23 cellular contexts compared by ENCODE assay signal in genomic region chr14:94162466-94162865, GRCh38. TPM values are rescaled to one million over a fixed set of nuclear protein-coding genes. Genes with fewer than 3 reads are reported as not detected.
DNase-seq lines count a peak whose midpoint lies in the region; ATAC-seq and TF ChIP-seq lines count a peak whose summit lies in the region.
"Had no signal": no experiment of that assay in that cellular context is flagged by ENCODE, and none has a peak within 500 bp of the region (broad histone marks: within the 10 kb centered on the region; RNA-seq: fewer than 3 reads in every experiment).

No MANE protein-coding gene starts in this region.

- H3K27ac ChIP-seq in GM23338 (ENCODE audit: low read depth) (no peak overlapping the region), cingulate gyrus (ENCODE audit: low read depth, low read length) (peak overlapping the region; percentile 19)
- H3K27ac ChIP-seq: HL-60, RWPE1, SK-N-MC had no signal

- no peak for TF ChIP-seq CTCF in GM23338 (conservative IDR thresholded peaks at IDR 0.05; ENCODE audit: low read depth in 2 of 2)

- no peak for ATAC-seq in GM23338
- no peak for ATAC-seq in GM19397 (IDR thresholded peaks at IDR 0.05; ENCODE audit: unreplicated experiment)

- no peaks in the 10 kb centered on the region for H3K79me2 ChIP-seq in GM23338 (replicated peaks; ENCODE audit: insufficient read depth)

- peaks cover 11% of the 10 kb centered on the region for H3K27me3 ChIP-seq in GM23338 (ENCODE audit: insufficient read depth)

- no peaks in the 10 kb centered on the region for H3K9me2 ChIP-seq in GM23338 (ENCODE audit: insufficient read depth)

- CTCF ChIA-PET in activated naive CD4-positive, alpha-beta T cell treated with anti-CD3 and anti-CD28 coated beads, Interleukin-2, amount 10 ng/mL, durations not matched to agents 7 days and 5 days (lab: Charles Lee) = interaction anchor here (1.2 kb wide), 1 partner anchor 12 kb away, joined by 3 read pairs; no protein-coding TSS in a partner anchor

- peaks cover 2% of the 10 kb centered on the region for H3K9me3 Mint-ChIP-seq in activated naive CD4-positive, alpha-beta T cell treated with anti-CD3 and anti-CD28 coated beads, Interleukin-2, amount 10 ng/mL, durations not matched to agents 7 days and 5 days
- no peaks in the 10 kb centered on the region for H3K9me3 Mint-ChIP-seq in GM23338
- H3K9me3 Mint-ChIP-seq: H9, HFFc6 had no signal

- H3K27ac Mint-ChIP-seq in activated naive CD4-positive, alpha-beta T cell treated with anti-CD3 and anti-CD28 coated beads, Interleukin-2, amount 10 ng/mL, durations not matched to agents 7 days and 5 days = peak overlapping the region; percentile 82
- no peak overlapping the region for H3K27ac Mint-ChIP-seq in GM23338
- H3K27ac Mint-ChIP-seq: H9, HFFc6 had no signal

- H3K27me3 Mint-ChIP-seq in activated naive CD4-positive, alpha-beta T cell treated with anti-CD3 and anti-CD28 coated beads, Interleukin-2, amount 10 ng/mL, durations not matched to agents 7 days and 5 days = no peaks in the 10 kb centered on the region
- H3K27me3 Mint-ChIP-seq in GM23338 (ENCODE audit: insufficient read depth, low read depth, poor library complexity) = peaks cover 10% of the 10 kb centered on the region

- no peaks in the 10 kb centered on the region for H3K36me3 ChIP-seq in GM23338 (ENCODE audit: insufficient read depth)

- no peak overlapping the region for H3K4me3 ChIP-seq in GM23338

- H3K4me1 ChIP-seq in GM23338 (ENCODE audit: insufficient read depth) = peaks cover 17% of the 10 kb centered on the region

- no peak overlapping the region for H3K4me2 ChIP-seq in GM23338

- no peak for DNase-seq in activated naive CD4-positive, alpha-beta T cell treated with anti-CD3 and anti-CD28 coated beads, Interleukin-2, amount 10 ng/mL, durations not matched to agents 7 days and 5 days
- no peak for DNase-seq in activated naive CD4-positive, alpha-beta T cell treated with Interleukin-2 at 50 U/mL for 16 hours
- DNase-seq in GM23338 (ENCODE audit: low spot score) = no peak
- no peak for DNase-seq in 8988T
- DNase-seq in activated gamma-delta T cell treated with Interleukin-2 at 50 U/mL for 16 hours = no peak
- DNase-seq: ACHN; C1 segment of cervical spinal cord; GF-D8; H9; HFFc6; NCI-H1092 treated with DMSO at 0.1 percent for 48 hours; NCI-H1436 treated with DMSO at 0.1 percent for 48 hours; NCI-H2029; NCI-H226; NCI-H510A treated with DMSO at 0.1 percent for 48 hours; NCI-H748 treated with DMSO at 0.1 percent for 48 hours; NK-92 treated with Interleukin-12 subunit alpha and Interleukin-12 subunit beta, amount 100 ng/mL, for 24 hours; SHP77 treated with DMSO at 0.1 percent for 48 hours had no signal

- 0 out of 2 replicates have a peak overlapping the region, but pooled peaks have one; percentile 1 for H2AFZ ChIP-seq in GM23338

- H3K4me3 Mint-ChIP-seq in activated naive CD4-positive, alpha-beta T cell treated with anti-CD3 and anti-CD28 coated beads, Interleukin-2, amount 10 ng/mL, durations not matched to agents 7 days and 5 days = no peak overlapping the region
- no peak overlapping the region for H3K4me3 Mint-ChIP-seq in GM23338
- H3K4me3 Mint-ChIP-seq: H9, HFFc6 had no signal

- H3K36me3 Mint-ChIP-seq in activated naive CD4-positive, alpha-beta T cell treated with anti-CD3 and anti-CD28 coated beads, Interleukin-2, amount 10 ng/mL, durations not matched to agents 7 days and 5 days = peaks cover 2% of the 10 kb centered on the region
- no peaks in the 10 kb centered on the region for H3K36me3 Mint-ChIP-seq in GM23338 (ENCODE audit: low read depth)

- no peaks in the 10 kb centered on the region for H4K20me1 ChIP-seq in GM23338 (replicated peaks; ENCODE audit: insufficient read depth)

- H3K4me1 Mint-ChIP-seq in activated naive CD4-positive, alpha-beta T cell treated with anti-CD3 and anti-CD28 coated beads, Interleukin-2, amount 10 ng/mL, durations not matched to agents 7 days and 5 days = peaks cover 77% of the 10 kb centered on the region
- H3K4me1 Mint-ChIP-seq in GM23338 = peaks cover 25% of the 10 kb centered on the region

- no peaks in the 10 kb centered on the region for H3F3A ChIP-seq in GM23338 (replicated peaks; ENCODE audit: low read depth)

TF ChIP-seq in GM23338, 12 proteins besides CTCF, POLR2A, EP300 and RAD21 (continues in another document):
- TF ChIP-seq STAT1 (IDR thresholded peaks at IDR 0.05; ENCODE audit: unreplicated experiment) = no peak
- no peak for TF ChIP-seq CREB1 (CRISPR knock-in tag; IDR thresholded peaks at IDR 0.05; ENCODE audit: low read depth)
- no peak for TF ChIP-seq EZH2 (IDR thresholded peaks at IDR 0.05; ENCODE audit: low read depth, unreplicated experiment)
- TF ChIP-seq ZNF331 (CRISPR knock-in tag; IDR thresholded peaks at IDR 0.05; ENCODE audit: low read depth) = no peak
- TF ChIP-seq, protein P1, sequence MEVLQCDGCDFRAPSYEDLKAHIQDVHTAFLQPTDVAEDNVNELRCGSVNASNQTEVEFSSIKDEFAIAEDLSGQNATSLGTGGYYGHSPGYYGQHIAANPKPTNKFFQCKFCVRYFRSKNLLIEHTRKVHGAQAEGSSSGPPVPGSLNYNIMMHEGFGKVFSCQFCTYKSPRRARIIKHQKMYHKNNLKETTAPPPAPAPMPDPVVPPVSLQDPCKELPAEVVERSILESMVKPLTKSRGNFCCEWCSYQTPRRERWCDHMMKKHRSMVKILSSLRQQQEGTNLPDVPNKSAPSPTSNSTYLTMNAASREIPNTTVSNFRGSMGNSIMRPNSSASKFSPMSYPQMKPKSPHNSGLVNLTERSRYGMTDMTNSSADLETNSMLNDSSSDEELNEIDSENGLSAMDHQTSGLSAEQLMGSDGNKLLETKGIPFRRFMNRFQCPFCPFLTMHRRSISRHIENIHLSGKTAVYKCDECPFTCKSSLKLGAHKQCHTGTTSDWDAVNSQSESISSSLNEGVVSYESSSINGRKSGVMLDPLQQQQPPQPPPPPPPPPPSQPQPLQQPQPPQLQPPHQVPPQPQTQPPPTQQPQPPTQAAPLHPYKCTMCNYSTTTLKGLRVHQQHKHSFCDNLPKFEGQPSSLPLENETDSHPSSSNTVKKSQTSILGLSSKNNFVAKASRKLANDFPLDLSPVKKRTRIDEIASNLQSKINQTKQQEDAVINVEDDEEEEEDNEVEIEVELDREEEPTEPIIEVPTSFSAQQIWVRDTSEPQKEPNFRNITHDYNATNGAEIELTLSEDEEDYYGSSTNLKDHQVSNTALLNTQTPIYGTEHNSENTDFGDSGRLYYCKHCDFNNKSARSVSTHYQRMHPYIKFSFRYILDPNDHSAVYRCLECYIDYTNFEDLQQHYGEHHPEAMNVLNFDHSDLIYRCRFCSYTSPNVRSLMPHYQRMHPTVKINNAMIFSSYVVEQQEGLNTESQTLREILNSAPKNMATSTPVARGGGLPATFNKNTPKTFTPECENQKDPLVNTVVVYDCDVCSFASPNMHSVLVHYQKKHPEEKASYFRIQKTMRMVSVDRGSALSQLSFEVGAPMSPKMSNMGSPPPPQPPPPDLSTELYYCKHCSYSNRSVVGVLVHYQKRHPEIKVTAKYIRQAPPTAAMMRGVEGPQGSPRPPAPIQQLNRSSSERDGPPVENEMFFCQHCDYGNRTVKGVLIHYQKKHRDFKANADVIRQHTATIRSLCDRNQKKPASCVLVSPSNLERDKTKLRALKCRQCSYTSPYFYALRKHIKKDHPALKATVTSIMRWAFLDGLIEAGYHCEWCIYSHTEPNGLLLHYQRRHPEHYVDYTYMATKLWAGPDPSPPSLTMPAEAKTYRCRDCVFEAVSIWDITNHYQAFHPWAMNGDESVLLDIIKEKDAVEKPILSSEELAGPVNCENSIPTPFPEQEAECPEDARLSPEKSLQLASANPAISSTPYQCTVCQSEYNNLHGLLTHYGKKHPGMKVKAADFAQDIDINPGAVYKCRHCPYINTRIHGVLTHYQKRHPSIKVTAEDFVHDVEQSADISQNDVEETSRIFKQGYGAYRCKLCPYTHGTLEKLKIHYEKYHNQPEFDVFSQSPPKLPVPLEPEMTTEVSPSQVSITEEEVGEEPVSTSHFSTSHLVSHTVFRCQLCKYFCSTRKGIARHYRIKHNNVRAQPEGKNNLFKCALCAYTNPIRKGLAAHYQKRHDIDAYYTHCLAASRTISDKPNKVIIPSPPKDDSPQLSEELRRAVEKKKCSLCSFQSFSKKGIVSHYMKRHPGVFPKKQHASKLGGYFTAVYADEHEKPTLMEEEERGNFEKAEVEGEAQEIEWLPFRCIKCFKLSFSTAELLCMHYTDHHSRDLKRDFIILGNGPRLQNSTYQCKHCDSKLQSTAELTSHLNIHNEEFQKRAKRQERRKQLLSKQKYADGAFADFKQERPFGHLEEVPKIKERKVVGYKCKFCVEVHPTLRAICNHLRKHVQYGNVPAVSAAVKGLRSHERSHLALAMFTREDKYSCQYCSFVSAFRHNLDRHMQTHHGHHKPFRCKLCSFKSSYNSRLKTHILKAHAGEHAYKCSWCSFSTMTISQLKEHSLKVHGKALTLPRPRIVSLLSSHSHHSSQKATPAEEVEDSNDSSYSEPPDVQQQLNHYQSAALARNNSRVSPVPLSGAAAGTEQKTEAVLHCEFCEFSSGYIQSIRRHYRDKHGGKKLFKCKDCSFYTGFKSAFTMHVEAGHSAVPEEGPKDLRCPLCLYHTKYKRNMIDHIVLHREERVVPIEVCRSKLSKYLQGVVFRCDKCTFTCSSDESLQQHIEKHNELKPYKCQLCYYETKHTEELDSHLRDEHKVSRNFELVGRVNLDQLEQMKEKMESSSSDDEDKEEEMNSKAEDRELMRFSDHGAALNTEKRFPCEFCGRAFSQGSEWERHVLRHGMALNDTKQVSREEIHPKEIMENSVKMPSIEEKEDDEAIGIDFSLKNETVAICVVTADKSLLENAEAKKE (CRISPR knock-in tag; IDR thresholded peaks at IDR 0.05) = no peak

RNA-seq across cellular contexts. Expression of gene PPP4R4, which starts 11.7 kb away (rescaled TPM):
- total RNA-seq in GM23338 (2014; rRNA removed; shearing (Covaris generic)) = 11.1 and 20.9 TPM in 2 replicates
- polyA plus RNA-seq in GM23338 (2016; fragmentation: Nextera tagmentation; extraction: Ambion mirVana) = 2.5 and 3.0 TPM in 2 replicates

RNA-seq across cellular contexts. Expression of gene IFI27L2, which starts 33.1 kb away (rescaled TPM):
- total RNA-seq in GM23338 (2014; rRNA removed; shearing (Covaris generic)) = 16.8 and 23.4 TPM in 2 replicates
- polyA plus RNA-seq in GM23338 (2016; fragmentation: Nextera tagmentation; extraction: Ambion mirVana) = 38.5 and 49.9 TPM in 2 replicates

RNA-seq across cellular contexts. Expression of gene IFI27, which starts 51.9 kb away (rescaled TPM):
- 0.23 and 0.49 TPM in 2 replicates for total RNA-seq in GM23338 (2014; rRNA removed; shearing (Covaris generic))
- polyA plus RNA-seq in GM23338 (2016; fragmentation: Nextera tagmentation; extraction: Ambion mirVana) = 1.2 and 1.6 TPM in 2 replicates
